In genomic region chr1:56028244-56028643, GRCh38 we compare ENCODE assay signal across 1 cellular context.
TF ChIP-seq lines count a peak whose summit lies in the region.

No MANE protein-coding gene starts in this region.

TF ChIP-seq in GM23338, 12 proteins besides CTCF, POLR2A, EP300 and RAD21 (continued from another document):
- no peak for TF ChIP-seq ETS1 (IDR thresholded peaks at IDR 0.05)
